ENCODE assay signal across 8 cellular contexts in genomic region chr20:45910670-45911485, GRCh38. TPM values are rescaled to one million over a fixed set of nuclear protein-coding genes. Genes with fewer than 3 reads are reported as not detected.
DNase-seq lines count a peak whose midpoint lies in the region; ATAC-seq and TF ChIP-seq lines count a peak whose summit lies in the region.

No MANE protein-coding gene starts in this region.

- DNase-seq in D341Med (ENCODE audit: low spot score) (peak; percentile 92), HUDEP-2 (lab: John Stamatoyannopoulos, UW; ENCODE audit: unreplicated experiment in 76 of 76) (peak; percentile 49 to 100 (median 98)), SK-N-MC (ENCODE audit: low read depth, low spot score) (peak; percentile 99), head of caudate nucleus (peak; percentile 69 to 95 (median 85)), osteoblast (ENCODE audit: insufficient read length, low spot score, missing footprints) (peak; percentile 98), testis (peak; percentile 96)
- peak; percentile 89 for DNase-seq in activated naive CD4-positive, alpha-beta T cell treated with anti-CD3 and anti-CD28 coated beads, Interleukin-2, amount 50 U/mL, for 16 hours

- peaks cover 21% of the 10 kb centered on the region; the same call in 1 of the 2 replicates for H3K36me3 ChIP-seq in SK-N-MC (ENCODE audit: insufficient read depth, low read length)
- H3K36me3 ChIP-seq in osteoblast (ENCODE audit: insufficient read depth, low read length), result no peaks in the 10 kb centered on the region
- no peaks in the 10 kb centered on the region for H3K36me3 ChIP-seq in testis (ENCODE audit: low read depth, missing control alignments)

- ATAC-seq in GM21390 (IDR thresholded peaks at IDR 0.05; ENCODE audit: unreplicated experiment), result peak; percentile 77

- H3K79me2 ChIP-seq in osteoblast (ENCODE audit: insufficient read depth, low read length), result no peaks in the 10 kb centered on the region

- H3K27me3 ChIP-seq in osteoblast (ENCODE audit: insufficient read depth, low read length), result no peaks in the 10 kb centered on the region
- no peaks in the 10 kb centered on the region for H3K27me3 ChIP-seq in testis

- intact Hi-C loops in head of caudate nucleus (cut with DNase I), result no loop called here
- intact Hi-C loops in testis (cut with DNase I; ENCODE audit: low total_unique reads), result no loop called here

- H3K9ac ChIP-seq in SK-N-MC (ENCODE audit: insufficient read length), result peak overlapping the region; percentile 86

- peak overlapping the region; percentile 87 for H3K4me2 ChIP-seq in osteoblast (ENCODE audit: insufficient read depth, low read length)

- no peak for TF ChIP-seq POLR2A in testis (IDR thresholded peaks at IDR 0.05)

- no peaks in the 10 kb centered on the region for H4K20me1 ChIP-seq in osteoblast (ENCODE audit: insufficient read depth, low read length)

- peak overlapping the region; percentile 98 for H3K4me3 ChIP-seq in SK-N-MC
- H3K4me3 ChIP-seq in osteoblast (ENCODE audit: insufficient read depth, low read length), result peak overlapping the region; percentile 72
- H3K4me3 ChIP-seq in testis, result peak overlapping the region; percentile 49 to 67

- WGBS in testis, 2 donors, result 5% methylated on average over 39 to 43 of the region's 43 CpGs

- TF ChIP-seq CTCF in osteoblast (IDR thresholded peaks at IDR 0.05; ENCODE audit: extremely low read depth, low read depth, low read length), result no peak
- no peak for TF ChIP-seq CTCF in testis (IDR thresholded peaks at IDR 0.05)

- H3K9me3 ChIP-seq in SK-N-MC (ENCODE audit: low read depth, low read length), result no peaks in the 10 kb centered on the region
- H3K9me3 ChIP-seq in osteoblast (ENCODE audit: low read depth, low read length), result no peaks in the 10 kb centered on the region
- no peaks in the 10 kb centered on the region for H3K9me3 ChIP-seq in testis

- H3K27ac ChIP-seq in SK-N-MC (peak overlapping the region; percentile 66; the same call in 1 of the 2 replicates), osteoblast (ENCODE audit: low read depth, low read length) (peak overlapping the region; percentile 65), testis (peak overlapping the region; percentile 79 to 85)

- peak overlapping the region; percentile 86 for H2AFZ ChIP-seq in osteoblast (ENCODE audit: low read length)

- H3K4me1 ChIP-seq in osteoblast (ENCODE audit: insufficient read depth, low read length), result peaks cover 21% of the 10 kb centered on the region
- peaks cover 10% of the 10 kb centered on the region for H3K4me1 ChIP-seq in testis

RNA-seq across cellular contexts. Expression of gene PLTP, which starts 1.1 kb away (rescaled TPM):
- 15.3 and 21.7 TPM in 2 replicates for total RNA-seq in osteoblast
- total RNA-seq in testis, result 10 to 100 TPM; 53.3 to 80.0 TPM
- 105 TPM for polyA plus RNA-seq in testis (ENCODE audit: insufficient read depth, low read depth, low replicate concordance)

RNA-seq across cellular contexts. Expression of gene CTSA, which starts 19.7 kb away (rescaled TPM):
- total RNA-seq in osteoblast (157 and 181 TPM in 2 replicates), testis (100 to 1,000 TPM; 112 to 223 TPM)
- 103 TPM for polyA plus RNA-seq in testis (ENCODE audit: insufficient read depth, low read depth, low replicate concordance)

RNA-seq across cellular contexts. Expression of gene NEURL2, which starts 19.9 kb away (rescaled TPM):
- 4.7 and 7.1 TPM in 2 replicates for total RNA-seq in osteoblast
- 1 to 10 TPM; 7.0 to 9.1 TPM for total RNA-seq in testis
- 1.9 TPM for polyA plus RNA-seq in testis (ENCODE audit: insufficient read depth, low read depth, low replicate concordance)

RNA-seq across cellular contexts. Expression of gene SPATA25, which starts 23.5 kb away (rescaled TPM):
- total RNA-seq in osteoblast (1.2 and 1.4 TPM in 2 replicates), testis (10 to 100 TPM; 14.9 to 26.0 TPM)
- polyA plus RNA-seq in testis (ENCODE audit: insufficient read depth, low read depth, low replicate concordance), result 59.4 TPM

RNA-seq across cellular contexts. Expression of gene PCIF1, which starts 23.6 kb away (rescaled TPM):
- total RNA-seq in osteoblast (12.7 and 14.4 TPM in 2 replicates), testis (10 to 100 TPM; 39.4 to 48.7 TPM)
- 39.3 TPM for polyA plus RNA-seq in testis (ENCODE audit: insufficient read depth, low read depth, low replicate concordance)

Comparison
In these comparisons a context has a peak if more than half of its experiments do, and no peak if none do; other contexts are left out.
1. Peak in every context shown above with its lines: DNase-seq, ATAC-seq, H3K4me3 ChIP-seq and H3K27ac ChIP-seq.